Comparison of ENCODE assay signal across 15 cellular contexts in the genomic region with DNA sequence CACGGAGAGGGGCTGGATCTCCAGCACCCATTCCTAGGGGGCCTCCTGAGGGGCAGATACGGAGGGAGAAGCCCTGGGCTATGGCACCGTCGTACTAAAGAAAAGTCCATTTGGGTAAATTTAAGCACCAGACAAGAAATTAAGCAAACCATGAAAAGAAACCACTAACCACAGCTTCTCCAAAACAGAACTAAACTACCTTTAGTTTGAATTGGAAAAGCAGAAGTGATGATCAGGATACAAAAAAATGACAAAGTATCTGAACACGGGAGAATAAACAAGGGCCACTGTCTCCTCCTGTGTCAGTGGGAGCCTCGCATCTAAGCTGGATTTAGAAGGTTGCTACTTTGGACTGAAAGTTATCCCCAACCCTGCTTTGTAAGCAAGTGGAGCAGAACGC.
DNase-seq lines count a peak whose midpoint lies in the region; ATAC-seq and TF ChIP-seq lines count a peak whose summit lies in the region.
"Had no signal": no experiment of that assay in that cellular context is flagged by ENCODE, and none has a peak within 500 bp of the region (broad histone marks: within the 10 kb centered on the region; RNA-seq: fewer than 3 reads in every experiment).

No MANE protein-coding gene starts in this region.

- no peak for TF ChIP-seq CTCF in spleen (IDR thresholded peaks at IDR 0.05 in 8 of 11, conservative IDR thresholded peaks at IDR 0.05 in 3 of 11)
- TF ChIP-seq CTCF in GM20000 (IDR thresholded peaks at IDR 0.05; ENCODE audit: extremely low read depth, missing control alignments), result no peak

- H3K36me3 ChIP-seq in spleen, result no peaks in the 10 kb centered on the region
- H3K36me3 ChIP-seq: brain microvascular endothelial cell, transverse colon had no signal

- peak; percentile 88 for DNase-seq in NOMO-1 treated with DMSO at 0.1 percent for 48 hours (lab: John Stamatoyannopoulos, UW; ENCODE audit: unreplicated experiment)
- peak; percentile 6 for DNase-seq in spleen
- DNase-seq in EL, result no peak
- no peak for DNase-seq in NCI-H82 treated with DMSO at 0.1 percent for 48 hours (lab: John Stamatoyannopoulos, UW; ENCODE audit: unreplicated experiment)
- no peak for DNase-seq in GM20000 (ENCODE audit: low spot score)
- no peak for DNase-seq in HCEC 1CT
- DNase-seq: brain microvascular endothelial cell, C1 segment of cervical spinal cord, NCI-H1417 treated with DMSO at 0.1 percent for 48 hours, NCI-H510A treated with DMSO at 0.1 percent for 48 hours, Right ventricle myocardium superior, transverse colon had no signal

- peak; percentile 56 for ATAC-seq in GM19395 (IDR thresholded peaks at IDR 0.05; ENCODE audit: unreplicated experiment)
- ATAC-seq: GM23338 had no signal

- intact Hi-C loops in spleen (cut with DNase I; ENCODE audit: low total_unique reads), result no loop called here

- no peaks in the 10 kb centered on the region for H3K9me3 ChIP-seq in spleen
- H3K9me3 ChIP-seq: transverse colon had no signal

- H3K27ac ChIP-seq in angular gyrus (ENCODE audit: low read depth, low read length) (peak overlapping the region; percentile 90), spleen (no peak overlapping the region)
- H3K27ac ChIP-seq: brain microvascular endothelial cell had no signal

- peaks cover 0 to 56% (median 32%) of the 10 kb centered on the region in 6 donors for H3K4me1 ChIP-seq in spleen

- WGBS in spleen, 5 donors, result 28 to 45% (median 35%) methylated on average over 7 of the region's 7 CpGs

- H3K27me3 ChIP-seq in spleen (replicated peaks in 1 of 7), result peaks cover 0 to 75% (median 0%) of the 10 kb centered on the region in 7 donors
- H3K27me3 ChIP-seq: brain microvascular endothelial cell, transverse colon had no signal

- no peak for TF ChIP-seq POLR2A in spleen (IDR thresholded peaks at IDR 0.05)

- H3K4me3 ChIP-seq in spleen, result no peak overlapping the region
- H3K4me3 ChIP-seq: GM23338, transverse colon had no signal

Comparison
In these comparisons a context has a peak if more than half of its experiments do, and no peak if none do; other contexts are left out.
1. DNase-seq: peak in NOMO-1 treated with DMSO at 0.1 percent for 48 hours (single experiment) and spleen (single experiment); none in EL (single experiment), NCI-H82 treated with DMSO at 0.1 percent for 48 hours (single experiment), GM20000 (single experiment) and HCEC 1CT (single experiment).